ENCODE assay signal across 25 cellular contexts in the genomic region with DNA sequence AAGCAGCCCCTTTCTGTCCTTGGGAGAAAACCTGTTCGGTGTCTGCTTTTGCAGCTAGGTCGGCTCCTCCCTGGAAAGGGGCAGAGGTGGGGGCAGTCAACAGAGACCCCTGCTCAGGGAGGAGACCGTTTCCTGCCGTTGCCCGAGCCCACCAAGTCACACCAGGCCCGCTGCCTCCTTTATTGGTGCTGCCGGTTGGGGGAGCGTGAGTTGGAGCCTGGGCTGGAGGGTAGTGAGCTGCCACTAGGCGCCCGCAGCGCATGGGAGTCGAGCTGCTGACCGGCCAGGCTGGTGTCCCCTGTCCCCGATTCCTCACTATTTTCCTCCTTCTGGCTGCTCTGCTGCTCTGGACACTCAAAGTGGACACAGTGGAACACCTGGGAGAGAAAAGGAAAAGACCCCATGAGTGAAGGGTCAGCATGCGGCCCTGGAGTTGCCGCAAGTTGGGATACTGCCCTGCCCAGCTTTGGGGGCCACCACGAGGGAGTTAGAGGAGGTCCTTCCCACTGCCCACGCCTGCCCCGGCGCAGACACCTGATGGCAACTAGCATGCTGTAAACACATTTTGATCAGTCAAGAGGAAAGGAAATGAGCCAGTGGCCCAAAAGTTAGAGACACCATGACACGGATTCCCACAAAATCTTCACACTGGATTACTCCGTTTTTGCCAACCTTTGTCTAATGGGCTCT.
"Had no signal": no experiment of that assay in that cellular context is flagged by ENCODE, and none has a peak within 500 bp of the region (broad histone marks: within the 10 kb centered on the region; RNA-seq: fewer than 3 reads in every experiment).

No MANE protein-coding gene starts in this region.

- DNase-seq: activated B cell treated with CpG ODN at 0.5 μM for 24 hours; activated CD4-positive, alpha-beta T cell treated with anti-CD3 and anti-CD28 coated beads for 1 hour; activated CD4-positive, alpha-beta T cell treated with anti-CD3 and anti-CD28 coated beads, Interleukin-2, amount 10 ng/mL, durations not matched to agents 24 days and 14 days; activated CD4-positive, alpha-beta T cell treated with anti-CD3 and anti-CD28 coated beads, Interleukin-2, amount 50 U/mL, for 48 hours; activated CD8-positive, alpha-beta memory T cell treated with anti-CD3 and anti-CD28 coated beads, Interleukin-2, amount 10 ng/mL, durations not matched to agents 7 days and 5 days; activated gamma-delta T cell; activated naive CD4-positive, alpha-beta T cell treated with anti-CD3 and anti-CD28 coated beads for 36 hours; activated T-cell treated with anti-CD3 and anti-CD28 coated beads, Interleukin-2, amount 50 U/mL, for 24 hours; amygdala; MG63; NCI-H1105 treated with DMSO at 0.1 percent for 48 hours; NCI-H1436 treated with DMSO at 0.1 percent for 48 hours; NCI-H187; NCI-H2081; NCI-H510A treated with DMSO at 0.1 percent for 48 hours; NCI-H69; SHP77; SW 1271 had no signal

- ATAC-seq: activated CD8-positive, alpha-beta memory T cell treated with anti-CD3 and anti-CD28 coated beads, Interleukin-2, amount 10 ng/mL, durations not matched to agents 7 days and 5 days; SK-N-SH treated with all-trans-retinoic acid at 6 μM for 48 hours had no signal

- H3K27me3 Mint-ChIP-seq: activated B cell treated with CpG ODN at 0.5 μM for 24 hours; activated CD4-positive, alpha-beta T cell treated with anti-CD3 and anti-CD28 coated beads, Interleukin-2, amount 10 ng/mL, durations not matched to agents 24 days and 14 days; activated CD8-positive, alpha-beta memory T cell treated with anti-CD3 and anti-CD28 coated beads, Interleukin-2, amount 10 ng/mL, durations not matched to agents 7 days and 5 days; activated naive CD8-positive, alpha-beta T cell; activated T-cell treated with anti-CD3 and anti-CD28 coated beads, Interleukin-2, amount 50 U/mL, for 24 hours; brain; central memory CD8-positive, alpha-beta T cell had no signal

- H3K4me1 Mint-ChIP-seq: activated B cell treated with CpG ODN at 0.5 μM for 24 hours; activated CD4-positive, alpha-beta T cell treated with anti-CD3 and anti-CD28 coated beads, Interleukin-2, amount 10 ng/mL, durations not matched to agents 24 days and 14 days; activated CD8-positive, alpha-beta memory T cell treated with anti-CD3 and anti-CD28 coated beads, Interleukin-2, amount 10 ng/mL, durations not matched to agents 7 days and 5 days had no signal

- H3K4me3 ChIP-seq: MG63, SJSA1 had no signal

- H3K4me3 Mint-ChIP-seq: activated B cell treated with CpG ODN at 0.5 μM for 24 hours; activated CD4-positive, alpha-beta T cell treated with anti-CD3 and anti-CD28 coated beads, Interleukin-2, amount 10 ng/mL, durations not matched to agents 24 days and 14 days; activated CD8-positive, alpha-beta memory T cell treated with anti-CD3 and anti-CD28 coated beads, Interleukin-2, amount 10 ng/mL, durations not matched to agents 7 days and 5 days; activated naive CD4-positive, alpha-beta T cell treated with anti-CD3 and anti-CD28 coated beads for 36 hours; activated naive CD8-positive, alpha-beta T cell; activated T-cell treated with anti-CD3 and anti-CD28 coated beads, Interleukin-2, amount 50 U/mL, for 24 hours; brain; central memory CD8-positive, alpha-beta T cell had no signal

- H3K27me3 ChIP-seq: MG63, SJSA1 had no signal

- H3K4me1 ChIP-seq: SJSA1 had no signal

- H3K36me3 ChIP-seq: MG63, SJSA1 had no signal

- H3K27ac ChIP-seq: SJSA1 had no signal

- H3K9me3 ChIP-seq: MG63, SJSA1 had no signal

- H3K36me3 Mint-ChIP-seq: activated CD8-positive, alpha-beta memory T cell treated with anti-CD3 and anti-CD28 coated beads, Interleukin-2, amount 10 ng/mL, durations not matched to agents 7 days and 5 days had no signal

- H3K9me3 Mint-ChIP-seq: activated B cell treated with CpG ODN at 0.5 μM for 24 hours; activated CD4-positive, alpha-beta T cell treated with anti-CD3 and anti-CD28 coated beads, Interleukin-2, amount 10 ng/mL, durations not matched to agents 24 days and 14 days; activated naive CD4-positive, alpha-beta T cell treated with anti-CD3 and anti-CD28 coated beads for 36 hours; activated T-cell treated with anti-CD3 and anti-CD28 coated beads, Interleukin-2, amount 50 U/mL, for 24 hours; brain; central memory CD8-positive, alpha-beta T cell had no signal

- H3K27ac Mint-ChIP-seq: activated B cell treated with CpG ODN at 0.5 μM for 24 hours; activated CD4-positive, alpha-beta T cell treated with anti-CD3 and anti-CD28 coated beads, Interleukin-2, amount 10 ng/mL, durations not matched to agents 24 days and 14 days; activated CD8-positive, alpha-beta memory T cell treated with anti-CD3 and anti-CD28 coated beads, Interleukin-2, amount 10 ng/mL, durations not matched to agents 7 days and 5 days; activated naive CD4-positive, alpha-beta T cell treated with anti-CD3 and anti-CD28 coated beads for 36 hours; activated naive CD8-positive, alpha-beta T cell; activated T-cell treated with anti-CD3 and anti-CD28 coated beads, Interleukin-2, amount 50 U/mL, for 24 hours had no signal

- FAIRE-seq: astrocyte, RCC 7860 had no signal
